Comparison of ENCODE assay signal across 21 cellular contexts in the genomic region with DNA sequence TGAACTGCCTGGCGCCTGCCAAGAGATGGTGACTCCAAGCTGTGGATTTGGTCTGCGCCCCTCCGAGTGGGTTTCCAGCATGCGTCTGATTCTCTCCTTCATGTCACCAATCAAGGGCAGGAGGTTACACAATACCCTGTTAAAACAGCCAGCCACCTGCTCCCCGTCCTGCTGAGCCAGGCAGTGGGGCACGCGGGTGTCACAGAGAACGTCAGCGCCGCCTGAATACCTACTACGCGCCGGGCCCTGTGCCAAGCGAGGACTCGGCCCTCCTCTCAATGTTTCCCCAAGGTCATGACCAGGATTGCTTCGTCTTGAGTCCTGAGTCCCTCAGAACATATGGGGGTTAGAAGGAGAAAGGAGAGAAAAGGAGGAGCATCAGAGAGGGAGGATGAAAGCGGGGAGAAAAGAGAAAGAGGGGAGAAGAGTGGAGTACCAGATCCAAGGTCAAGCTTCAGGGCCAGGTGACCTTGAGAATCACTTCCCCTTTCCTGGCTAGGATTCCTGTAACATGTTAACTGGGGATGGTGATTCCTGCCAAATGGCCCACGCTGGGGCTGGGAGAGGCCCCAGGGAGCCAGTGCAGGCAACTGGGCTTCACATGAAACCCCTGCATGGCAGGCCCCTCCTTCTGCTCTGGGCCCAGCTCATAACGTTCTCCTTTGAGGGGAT.
A peak's percentile ranks its signal among the peaks of the same experiment; 100 is the strongest.
DNase-seq lines count a peak whose midpoint lies in the region; ATAC-seq and TF ChIP-seq lines count a peak whose summit lies in the region.
"Had no signal": no experiment of that assay in that cellular context is flagged by ENCODE, and none has a peak within 500 bp of the region (broad histone marks: within the 10 kb centered on the region; RNA-seq: fewer than 3 reads in every experiment).

No MANE protein-coding gene starts in this region.

- CTCF ChIA-PET in naive thymus-derived CD4-positive, alpha-beta T cell (lab: Charles Lee), result no interaction called here

- H3K27me3 ChIP-seq in right atrium auricular region, result no peaks in the 10 kb centered on the region
- no peaks in the 10 kb centered on the region for H3K27me3 ChIP-seq in naive thymus-derived CD4-positive, alpha-beta T cell (ENCODE audit: control insufficient read depth in 2 of 2, insufficient read depth in 2 of 2, low read length in 2 of 2)
- H3K27me3 ChIP-seq: BLaER1 had no signal

- H3K27ac ChIP-seq in right atrium auricular region, result no peak overlapping the region
- no peak overlapping the region for H3K27ac ChIP-seq in naive thymus-derived CD4-positive, alpha-beta T cell (ENCODE audit: low read depth, low read length)
- H3K27ac ChIP-seq: BLaER1, HL-60 had no signal

- H3K4me3 Mint-ChIP-seq in chondrocyte (ENCODE audit: unreplicated experiment), result no peak overlapping the region
- H3K4me3 Mint-ChIP-seq in naive thymus-derived CD4-positive, alpha-beta T cell, result no peak overlapping the region
- H3K4me3 Mint-ChIP-seq: CD4-positive, CD25-positive, alpha-beta regulatory T cell had no signal

- no peaks in the 10 kb centered on the region for H3K36me3 ChIP-seq in right atrium auricular region
- H3K36me3 ChIP-seq in naive thymus-derived CD4-positive, alpha-beta T cell (ENCODE audit: control insufficient read depth in 2 of 3, insufficient read depth in 3 of 3, low read length in 3 of 3), result no peaks in the 10 kb centered on the region
- H3K36me3 ChIP-seq: BLaER1, HAP-1 had no signal

- intact Hi-C loops in cardiac septum (cut with DNase I), result no loop called here
- intact Hi-C loops in naive thymus-derived CD4-positive, alpha-beta T cell (cut with micrococcal nuclease), result no loop called here

- TF ChIP-seq CTCF in right atrium auricular region (IDR thresholded peaks at IDR 0.05), result no peak
- no peak for TF ChIP-seq CTCF in NB4 (IDR thresholded peaks at IDR 0.05; ENCODE audit: low read depth, low read length)
- TF ChIP-seq CTCF in chondrocyte (IDR thresholded peaks at IDR 0.05), result no peak

- H3K27ac Mint-ChIP-seq in chondrocyte (ENCODE audit: unreplicated experiment), result no peak overlapping the region
- H3K27ac Mint-ChIP-seq in naive thymus-derived CD4-positive, alpha-beta T cell, result no peak overlapping the region
- H3K27ac Mint-ChIP-seq: CD4-positive, CD25-positive, alpha-beta regulatory T cell had no signal

- DNase-seq in cardiac septum (ENCODE audit: low spot score), result peak; percentile 14
- no peak for DNase-seq in right atrium auricular region (ENCODE audit: low spot score)
- DNase-seq in NB4 (ENCODE audit: low read depth), result peak; percentile 1
- DNase-seq in chondrocyte (ENCODE audit: low spot score), result peak; percentile 81
- no peak for DNase-seq in SIG-M5 (lab: John Stamatoyannopoulos, UW)
- no peak for DNase-seq in midbrain (lab: John Stamatoyannopoulos, UW)
- no peak for DNase-seq in naive thymus-derived CD4-positive, alpha-beta T cell
- DNase-seq: CD4-positive, CD25-positive, alpha-beta regulatory T cell; DMS153; DND-41; Kasumi-1; NCI-H2029; NCI-H226; NCI-H510A; NCI-H69; Right ventricle myocardium superior; RPMI8226; SW 1271 had no signal

- TF ChIP-seq POLR2A in NB4 (IDR thresholded peaks at IDR 0.05; ENCODE audit: extremely low read depth, insufficient read length), result no peak

- no peaks in the 10 kb centered on the region for H3K4me1 ChIP-seq in right atrium auricular region
- H3K4me1 ChIP-seq in naive thymus-derived CD4-positive, alpha-beta T cell (ENCODE audit: control insufficient read depth in 2 of 2, insufficient read depth in 2 of 2, low read length in 2 of 2), result no peaks in the 10 kb centered on the region
- H3K4me1 ChIP-seq: HAP-1 had no signal

- no peak for ATAC-seq in naive thymus-derived CD4-positive, alpha-beta T cell

- H3K4me1 Mint-ChIP-seq in chondrocyte (ENCODE audit: low read depth), result no peaks in the 10 kb centered on the region
- no peaks in the 10 kb centered on the region for H3K4me1 Mint-ChIP-seq in naive thymus-derived CD4-positive, alpha-beta T cell

- no peaks in the 10 kb centered on the region for H3K36me3 Mint-ChIP-seq in chondrocyte (ENCODE audit: low read depth)
- no peaks in the 10 kb centered on the region for H3K36me3 Mint-ChIP-seq in naive thymus-derived CD4-positive, alpha-beta T cell
- H3K36me3 Mint-ChIP-seq: CD4-positive, CD25-positive, alpha-beta regulatory T cell had no signal

- no peaks in the 10 kb centered on the region for H3K9me3 ChIP-seq in right atrium auricular region
- no peaks in the 10 kb centered on the region for H3K9me3 ChIP-seq in naive thymus-derived CD4-positive, alpha-beta T cell (ENCODE audit: control insufficient read depth in 2 of 3, low read length in 3 of 3)
- H3K9me3 ChIP-seq: BLaER1, HAP-1 had no signal

- no peak overlapping the region for H3K4me3 ChIP-seq in right atrium auricular region
- no peak overlapping the region for H3K4me3 ChIP-seq in NB4 (ENCODE audit: low read depth, low read length)
- no peak overlapping the region for H3K4me3 ChIP-seq in naive thymus-derived CD4-positive, alpha-beta T cell (ENCODE audit: low read length)
- H3K4me3 ChIP-seq: BLaER1, HAP-1 had no signal

- H3K9me3 Mint-ChIP-seq in chondrocyte (ENCODE audit: low read depth), result no peaks in the 10 kb centered on the region
- peaks cover 0 to 3% (median 0%) of the 10 kb centered on the region in 11 donors for H3K9me3 Mint-ChIP-seq in naive thymus-derived CD4-positive, alpha-beta T cell

- POLR2A ChIA-PET in naive thymus-derived CD4-positive, alpha-beta T cell (lab: Charles Lee), result no interaction called here

- H3K27me3 Mint-ChIP-seq in chondrocyte (ENCODE audit: low read depth), result peaks cover 4% of the 10 kb centered on the region
- H3K27me3 Mint-ChIP-seq in naive thymus-derived CD4-positive, alpha-beta T cell, result peaks cover 0 to 22% (median 5%) of the 10 kb centered on the region in 5 donors

Comparison
In these comparisons a context has a peak if more than half of its experiments do, and no peak if none do; other contexts are left out.
1. DNase-seq: peak in cardiac septum (single experiment), NB4 (single experiment) and chondrocyte (single experiment); none in right atrium auricular region (single experiment), SIG-M5 (single experiment), midbrain (single experiment) and naive thymus-derived CD4-positive, alpha-beta T cell (0 of 9).